ENCODE assay signal across 7 cellular contexts in genomic region chr17:19003966-19004600, GRCh38. TPM values are rescaled to one million over a fixed set of nuclear protein-coding genes. Genes with fewer than 3 reads are reported as not detected.
DNase-seq lines count a peak whose midpoint lies in the region; ATAC-seq and TF ChIP-seq lines count a peak whose summit lies in the region.

No MANE protein-coding gene starts in this region.

- peak; percentile 19 for DNase-seq in T1000 (lab: John Stamatoyannopoulos, UW)
- DNase-seq in mammary epithelial cell, result peak; percentile 54
- peak in 1 of 2 donors; percentile 83 for DNase-seq in left lung
- DNase-seq in stimulated activated CD4-positive, alpha-beta T cell treated with anti-CD3 and anti-CD28 coated beads, TNF-alpha, amount 100 ng/mL, for 4 hours (ENCODE audit: low read depth in 3 of 3), result peak; percentile 38 to 49 (median 43)
- no peak for DNase-seq in globus pallidus (ENCODE audit: low spot score)

- no peaks in the 10 kb centered on the region for H3K9me3 ChIP-seq in mammary epithelial cell (replicated peaks; ENCODE audit: insufficient read depth, low read length)
- no peaks in the 10 kb centered on the region for H3K9me3 ChIP-seq in left lung

- H3K4me1 ChIP-seq in mammary epithelial cell (ENCODE audit: insufficient read depth, low read length), result peaks cover 52% of the 10 kb centered on the region
- H3K4me1 ChIP-seq in left lung, result peaks cover 3 to 32% of the 10 kb centered on the region in 2 donors

- TF ChIP-seq CTCF in mammary epithelial cell (conservative IDR thresholded peaks at IDR 0.05 in 1 of 2, IDR thresholded peaks at IDR 0.05 in 1 of 2; ENCODE audit: extremely low read depth in 1 of 2, insufficient read depth in 1 of 2, low read depth in 1 of 2, low read length in 2 of 2), result no peak
- no peak for TF ChIP-seq CTCF in left lung (IDR thresholded peaks at IDR 0.05)

- 2% methylated on average over 9 of the region's 46 CpGs for WGBS in mammary epithelial cell (ENCODE audit: low coverage, missing lambda C conversion rate)

- H3K36me3 ChIP-seq in mammary epithelial cell (ENCODE audit: insufficient read depth, low read length) (peaks cover 1% of the 10 kb centered on the region), left lung (peaks cover 0 to 8% of the 10 kb centered on the region in 2 donors)

- peak overlapping the region; percentile 99 for H3K4me2 ChIP-seq in mammary epithelial cell (ENCODE audit: insufficient read depth, low read depth, low read length)

- peak overlapping the region; percentile 73 for H3K9ac ChIP-seq in mammary epithelial cell (ENCODE audit: insufficient read depth, low read length)

- peak overlapping the region; percentile 83 for H3K27ac ChIP-seq in mammary epithelial cell (ENCODE audit: insufficient read depth, low read depth, low read length)
- peak overlapping the region in 1 of 2 donors; percentile 65 for H3K27ac ChIP-seq in left lung

- dilution Hi-C loops in mammary epithelial cell (cut with HindIII; ENCODE audit: low sequenced_read_pairs), result no loop called here

- peak; percentile 21 for ATAC-seq in GM19025 (IDR thresholded peaks at IDR 0.05; ENCODE audit: low read depth, unreplicated experiment)
- ATAC-seq in HG03342 (IDR thresholded peaks at IDR 0.05; ENCODE audit: unreplicated experiment), result peak; percentile 43
- ATAC-seq in left lung, result peak; percentile 69

- in situ Hi-C loops in mammary epithelial cell (cut with MboI; ENCODE audit: low sequenced_read_pairs in 2 of 2), result no loop called here

- H3K27me3 ChIP-seq in mammary epithelial cell (ENCODE audit: insufficient read depth, low read length) (no peaks in the 10 kb centered on the region), left lung (peaks cover 0 to 28% of the 10 kb centered on the region in 2 donors)

- intact Hi-C loops in mammary epithelial cell (cut with micrococcal nuclease), result loop anchor here (1.0 kb wide), 1 partner anchor 11 kb away; no protein-coding TSS in a partner anchor
- intact Hi-C loops in left lung (cut with DNase I), result no loop called here

- CTCF ChIA-PET in mammary epithelial cell (lab: Charles Lee; ENCODE audit: low non-redundant PET), result interaction anchor here (0.7 kb wide), 1 partner anchor 34 kb away, joined by 3 read pairs; no protein-coding TSS in a partner anchor

- H3K79me2 ChIP-seq in mammary epithelial cell (ENCODE audit: insufficient read depth, low read length), result peaks cover 41% of the 10 kb centered on the region

- peak overlapping the region; percentile 71 for H2AFZ ChIP-seq in mammary epithelial cell (ENCODE audit: low read depth, low read length)

- H3K4me3 ChIP-seq in mammary epithelial cell (replicated peaks in 1 of 3; ENCODE audit: insufficient read depth in 1 of 3, low read depth in 2 of 3, low read length in 3 of 3) (peak overlapping the region; percentile 72 to 76 (median 74)), left lung (peak overlapping the region; percentile 48 to 60)

- BruUV-seq in mammary epithelial cell (replicated peaks; lab: Mats Ljungman, UMichigan), result no TSS peak

- H4K20me1 ChIP-seq in mammary epithelial cell (ENCODE audit: insufficient read depth, low read length), result no peaks in the 10 kb centered on the region

RNA-seq across cellular contexts. Expression of gene FAM83G, which starts 0.5 kb away (rescaled TPM):
- total RNA-seq in mammary epithelial cell (10 to 100 TPM; 25.7 to 36.3 TPM), left lung (10 to 100 TPM in 1 of 2 donors, 1 to 10 TPM in 1; 8.8 to 12.1 TPM)
- polyA plus RNA-seq in mammary epithelial cell, result 17.4 TPM
- 24.7 TPM for polyA minus RNA-seq in mammary epithelial cell

RNA-seq across cellular contexts. Expression of gene GRAP, which starts 42.7 kb away (rescaled TPM):
- total RNA-seq in mammary epithelial cell, result not detected
- polyA plus RNA-seq in mammary epithelial cell, result not detected
- not detected for polyA minus RNA-seq in mammary epithelial cell
- total RNA-seq in left lung, result 10 to 100 TPM in 1 of 2 donors, 1 to 10 TPM in 1; 5.4 to 10.6 TPM

RNA-seq across cellular contexts. Expression of gene SLC5A10, which starts 52.1 kb away (rescaled TPM):
- not detected for total RNA-seq in mammary epithelial cell
- polyA plus RNA-seq in mammary epithelial cell, result not detected
- polyA minus RNA-seq in mammary epithelial cell, result not detected
- total RNA-seq in left lung, result not detected

Comparison
In these comparisons a context has a peak if more than half of its experiments do, and no peak if none do; other contexts are left out.
1. RNA of gene GRAP, which starts 42.7 kb away (total RNA-seq): 5.4 to 10.6 TPM in left lung; not detected in mammary epithelial cell; every median in the first group is over 4 times any median in the second.
2. Peak in every context shown above with its lines, with median percentiles within 50 percentile points of each other: ATAC-seq.